28 cellular contexts compared by ENCODE assay signal in the genomic region with DNA sequence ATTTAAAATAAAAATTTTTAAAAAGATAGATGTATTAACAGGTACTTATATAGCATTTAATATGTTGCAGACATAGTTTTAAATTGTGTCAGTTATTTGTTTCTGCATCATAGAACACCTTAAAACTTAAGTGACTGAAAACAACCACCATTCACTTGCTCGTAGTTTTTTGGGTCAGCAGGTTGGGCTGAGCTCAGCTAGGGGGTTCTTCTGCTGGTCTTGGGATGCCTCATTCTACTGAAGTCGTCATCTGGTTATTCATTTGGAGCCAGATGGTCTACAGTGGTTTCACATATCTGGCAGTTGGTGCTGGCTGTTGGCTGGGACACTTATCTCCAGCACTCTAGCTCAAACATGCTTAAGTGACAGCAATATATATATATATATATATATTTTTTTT.
"Had no signal": no experiment of that assay in that cellular context is flagged by ENCODE, and none has a peak within 500 bp of the region (broad histone marks: within the 10 kb centered on the region; RNA-seq: fewer than 3 reads in every experiment).

No MANE protein-coding gene starts in this region.

- H3K27ac ChIP-seq: esophagus squamous epithelium, gastroesophageal sphincter, heart right ventricle, WERI-Rb-1 had no signal

- H3K4me3 ChIP-seq: adrenal gland, body of pancreas, esophagus squamous epithelium, gastroesophageal sphincter, heart right ventricle had no signal

- H3K9me3 ChIP-seq: adrenal gland, body of pancreas, esophagus squamous epithelium, gastroesophageal sphincter had no signal

- DNase-seq: activated B cell treated with CpG ODN at 0.5 μM for 24 hours; activated CD4-positive, alpha-beta T cell treated with anti-CD3 and anti-CD28 coated beads for 48 hours; activated CD4-positive, alpha-beta T cell treated with anti-CD3 and anti-CD28 coated beads, Interleukin-2, amount 50 U/mL, for 1 hour; activated CD4-positive, alpha-beta T cell treated with anti-CD3 and anti-CD28 coated beads, Interleukin-2, amount 50 U/mL, for 48 hours; activated CD8-positive, alpha-beta memory T cell treated with anti-CD3 and anti-CD28 coated beads for 24 hours; activated CD8-positive, alpha-beta T cell treated with anti-CD3 and anti-CD28 coated beads for 36 hours; activated effector memory CD4-positive, alpha-beta T cell treated with anti-CD3 and anti-CD28 coated beads, Interleukin-2, amount 50 U/mL, for 16 hours; activated naive CD4-positive, alpha-beta T cell treated with anti-CD3 and anti-CD28 coated beads for 36 hours; activated naive CD8-positive, alpha-beta T cell treated with anti-CD3 and anti-CD28 coated beads for 36 hours; activated naive CD8-positive, alpha-beta T cell treated with anti-CD3 and anti-CD28 coated beads, Interleukin-2, amount 50 U/mL, for 24 hours; activated T-cell treated with anti-CD3 and anti-CD28 coated beads, Interleukin-2, amount 50 U/mL, for 4 hours; adrenal gland; amygdala; aorta; body of pancreas; caudate nucleus; cortex of kidney; dermis blood vessel endothelial cell; effector CD4-positive, alpha-beta T cell; effector memory CD8-positive, alpha-beta T cell; erythroblast; esophagus squamous epithelium; foreskin melanocyte; heart right ventricle; T-helper 17 cell; T1000; WERI-Rb-1 had no signal

- H3K27me3 ChIP-seq: adrenal gland, body of pancreas, esophagus squamous epithelium, gastroesophageal sphincter had no signal

- H3K36me3 ChIP-seq: adrenal gland, gastroesophageal sphincter, heart right ventricle, WERI-Rb-1 had no signal
